ENCODE assay signal across 1 cellular context in genomic region chr1:85607126-85607912, GRCh38.
TF ChIP-seq lines count a peak whose summit lies in the region.

No MANE protein-coding gene starts in this region.

TF ChIP-seq in HCT116, 20 proteins besides CTCF, POLR2A, EP300 and RAD21 (continued from another document):
- TF ChIP-seq ATF3 (IDR thresholded peaks at IDR 0.05) (peak; percentile 62; the same call in 1 of the 2 replicates), ZBTB33 (IDR thresholded peaks at IDR 0.05; ENCODE audit: extremely low read depth, insufficient replicate concordance, low read length) (no peak), JUND (IDR thresholded peaks at IDR 0.05) (peak; percentile 84), EZH2 (IDR thresholded peaks at IDR 0.05) (no peak), CBX3 (IDR thresholded peaks at IDR 0.05; ENCODE audit: low read depth) (peak; percentile 94), SRF (IDR thresholded peaks at IDR 0.05; ENCODE audit: low read depth) (peak; percentile 74), ZFX (IDR thresholded peaks at IDR 0.05) (no peak), ZNF274 (IDR thresholded peaks at IDR 0.05; ENCODE audit: low read depth, low read length) (no peak), ELF1 (IDR thresholded peaks at IDR 0.05; ENCODE audit: borderline replicate concordance, low read depth) (no peak; the same call in 1 of the 2 replicates), TCF7L2 (IDR thresholded peaks at IDR 0.05; ENCODE audit: borderline replicate concordance, extremely low read depth, insufficient read depth, insufficient read length) (no peak), MAX (IDR thresholded peaks at IDR 0.05) (peak; percentile 83), EGR1 (IDR thresholded peaks at IDR 0.05; ENCODE audit: low read depth) (peak; percentile 43; the same call in 1 of the 2 replicates), YY1 (IDR thresholded peaks at IDR 0.05; ENCODE audit: extremely low read depth, insufficient replicate concordance, low read depth, low read length) (no peak)
